ENCODE assay signal across 14 cellular contexts in genomic region chr13:110070046-110070445, GRCh38.
"Had no signal": no experiment of that assay in that cellular context is flagged by ENCODE, and none has a peak within 500 bp of the region (broad histone marks: within the 10 kb centered on the region; RNA-seq: fewer than 3 reads in every experiment).

No MANE protein-coding gene starts in this region.

- H3K27me3 ChIP-seq: gastroesophageal sphincter had no signal

- H3K9me3 ChIP-seq: gastroesophageal sphincter had no signal

- H3K4me3 ChIP-seq: coronary artery, gastroesophageal sphincter had no signal

- ATAC-seq: activated T-cell treated with anti-CD3 and anti-CD28 coated beads, Interleukin-2, amount 50 U/mL, for 4 hours; gastroesophageal sphincter; right cardiac atrium had no signal

- H3K27ac ChIP-seq: coronary artery, gastroesophageal sphincter had no signal

- H3K36me3 ChIP-seq: gastroesophageal sphincter had no signal

- H3K4me1 ChIP-seq: gastroesophageal sphincter had no signal

- DNase-seq: activated CD4-positive, alpha-beta memory T cell treated with anti-CD3 and anti-CD28 coated beads for 36 hours; activated CD4-positive, alpha-beta T cell treated with anti-CD3 and anti-CD28 coated beads for 1 hour; activated gamma-delta T cell; activated naive CD8-positive, alpha-beta T cell treated with anti-CD3 and anti-CD28 coated beads for 36 hours; activated T-cell treated with anti-CD3 and anti-CD28 coated beads, Interleukin-2, amount 50 U/mL, for 4 hours; anterior cingulate cortex; effector CD4-positive, alpha-beta T cell; right cardiac atrium; stimulated activated CD4-positive, alpha-beta T cell treated with anti-CD3 and anti-CD28 coated beads, Interleukin-12 subunit alpha, Interleukin-12 subunit beta, amount 100 ng/mL, for 4 hours; stimulated activated naive CD4-positive, alpha-beta T cell treated with Interleukin-2 at 50 U/mL for 16 hours; SW 1271; trophoblast cell had no signal
